In the genomic region with DNA sequence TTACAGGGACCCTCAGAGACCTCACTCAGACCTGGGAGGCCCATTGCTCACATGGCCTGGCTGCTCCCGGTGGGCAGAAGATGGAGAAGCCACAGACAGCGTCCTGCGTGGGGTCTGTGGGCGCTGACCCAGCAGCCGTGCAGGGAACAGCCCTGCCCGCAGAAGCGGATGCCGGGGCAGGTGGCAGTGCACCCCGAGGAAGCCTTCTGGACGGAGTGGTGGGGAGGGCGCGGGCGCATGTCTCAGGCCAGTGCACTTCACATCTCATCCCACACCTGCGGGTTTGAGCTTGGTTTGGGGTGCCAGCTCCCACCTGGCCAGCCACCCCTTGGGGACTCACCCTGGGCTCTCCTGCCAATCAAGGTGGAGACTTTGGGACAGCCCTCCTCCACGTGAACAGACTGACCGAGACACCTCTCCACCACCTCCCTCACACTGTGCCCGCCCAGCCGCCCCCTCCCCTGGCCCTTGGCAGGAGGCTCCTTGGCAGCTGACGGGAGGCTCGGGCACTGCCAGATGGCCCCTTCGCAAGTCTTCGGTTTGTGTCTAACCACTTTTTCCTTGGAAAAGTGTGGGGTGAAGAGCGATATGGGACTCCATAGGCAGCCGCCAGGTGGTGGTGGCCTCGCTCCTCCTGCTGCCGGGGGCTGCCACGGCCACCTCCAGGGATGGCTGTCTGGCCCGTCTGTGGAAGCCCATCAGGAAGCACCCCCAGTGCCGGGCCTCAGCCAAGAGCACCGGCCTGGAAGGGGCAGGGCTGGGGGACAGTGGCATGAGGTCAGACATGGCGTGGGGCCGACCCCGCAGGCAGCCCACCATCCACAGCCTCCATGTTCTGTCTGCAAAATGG, we compare ENCODE assay signal across 35 cellular contexts. TPM values are rescaled to one million over a fixed set of nuclear protein-coding genes. Genes with fewer than 3 reads are reported as not detected.
"Had no signal": no experiment of that assay in that cellular context is flagged by ENCODE, and none has a peak within 500 bp of the region (broad histone marks: within the 10 kb centered on the region; RNA-seq: fewer than 3 reads in every experiment).

No MANE protein-coding gene starts in this region.

- DNase-seq: activated CD4-positive, alpha-beta memory T cell treated with anti-CD3 and anti-CD28 coated beads for 36 hours; activated CD4-positive, alpha-beta T cell treated with anti-CD3 and anti-CD28 coated beads, Interleukin-2, amount 10 ng/mL, durations not matched to agents 24 days and 14 days; activated CD4-positive, CD25-positive, alpha-beta regulatory T cell treated with anti-CD3 and anti-CD28 coated beads, Interleukin-2, amount 50 U/mL, for 72 hours; activated CD8-positive, alpha-beta memory T cell treated with anti-CD3 and anti-CD28 coated beads, Interleukin-2, amount 50 U/mL, for 4 hours; activated gamma-delta T cell treated with Interleukin-2 at 50 U/mL for 16 hours; activated naive CD4-positive, alpha-beta T cell treated with anti-CD3 and anti-CD28 coated beads, Interleukin-2, amount 50 U/mL, for 16 hours; activated T-cell treated with anti-CD3 and anti-CD28 coated beads, Interleukin-2, amount 50 U/mL, for 1 hour; amniotic stem cell; brain microvascular endothelial cell; dermis blood vessel endothelial cell; effector CD4-positive, alpha-beta T cell; foreskin keratinocyte; kidney glomerular epithelial cell; left ventricle myocardium inferior; mucosa of descending colon; retina; stimulated activated CD4-positive, alpha-beta T cell treated with anti-CD3 and anti-CD28 coated beads, Interleukin-12 subunit alpha, Interleukin-12 subunit beta, amount 100 ng/mL, for 4 hours; stimulated activated CD4-positive, alpha-beta T cell treated with anti-CD3 and anti-CD28 coated beads, Interleukin-4, amount 100 ng/mL, for 1 hour; T-helper 2 cell; uterus had no signal

- ATAC-seq: mucosa of descending colon; natural killer cell treated with Interleukin-12 subunit alpha and Interleukin-12 subunit beta and Interleukin-15 and Interleukin-18, amount 100 ng/mL, for 72 hours; sciatic nerve had no signal

- FAIRE-seq: astrocyte, colon had no signal

- H3K4me3 Mint-ChIP-seq: activated CD4-positive, alpha-beta memory T cell treated with anti-CD3 and anti-CD28 coated beads for 36 hours; activated CD4-positive, alpha-beta T cell treated with anti-CD3 and anti-CD28 coated beads, Interleukin-2, amount 10 ng/mL, durations not matched to agents 24 days and 14 days; natural killer cell treated with Interleukin-12 subunit alpha and Interleukin-12 subunit beta and Interleukin-15 and Interleukin-18, amount 100 ng/mL, for 72 hours; stimulated activated naive CD8-positive, alpha-beta T cell treated with anti-CD3 and anti-CD28 coated beads, Interleukin-15, Interleukin-2, amounts not matched to agents 100 ng/mL and 50 ng/mL, for 24 hours; type B pancreatic cell had no signal

- H3K4me1 Mint-ChIP-seq: activated CD4-positive, alpha-beta T cell treated with anti-CD3 and anti-CD28 coated beads, Interleukin-2, amount 10 ng/mL, durations not matched to agents 24 days and 14 days had no signal

- H3K4me1 ChIP-seq: foreskin keratinocyte, left ventricle myocardium inferior, uterus had no signal

- H3K27ac ChIP-seq: brain microvascular endothelial cell, esophagus muscularis mucosa, foreskin keratinocyte, left ventricle myocardium inferior, skin epidermis, thoracic aorta, uterus had no signal

- H3K36me3 ChIP-seq: brain microvascular endothelial cell, uterus had no signal

- H3K27ac Mint-ChIP-seq: activated CD4-positive, alpha-beta memory T cell treated with anti-CD3 and anti-CD28 coated beads for 36 hours; activated CD4-positive, alpha-beta T cell treated with anti-CD3 and anti-CD28 coated beads, Interleukin-2, amount 10 ng/mL, durations not matched to agents 24 days and 14 days; natural killer cell treated with Interleukin-12 subunit alpha and Interleukin-12 subunit beta and Interleukin-15 and Interleukin-18, amount 100 ng/mL, for 72 hours; stimulated activated naive CD8-positive, alpha-beta T cell treated with anti-CD3 and anti-CD28 coated beads, Interleukin-15, Interleukin-2, amounts not matched to agents 100 ng/mL and 50 ng/mL, for 24 hours had no signal

- H3K9me3 ChIP-seq: esophagus muscularis mucosa, left ventricle myocardium inferior, mucosa of descending colon, thoracic aorta, uterus had no signal

- H3K4me3 ChIP-seq: esophagus muscularis mucosa, left ventricle myocardium inferior, mucosa of descending colon, skin epidermis, thoracic aorta, uterus had no signal

- H3K9me3 Mint-ChIP-seq: activated CD4-positive, alpha-beta memory T cell treated with anti-CD3 and anti-CD28 coated beads for 36 hours; activated CD4-positive, alpha-beta T cell treated with anti-CD3 and anti-CD28 coated beads, Interleukin-2, amount 10 ng/mL, durations not matched to agents 24 days and 14 days; natural killer cell treated with Interleukin-12 subunit alpha and Interleukin-12 subunit beta and Interleukin-15 and Interleukin-18, amount 100 ng/mL, for 72 hours; stimulated activated naive CD8-positive, alpha-beta T cell treated with anti-CD3 and anti-CD28 coated beads, Interleukin-15, Interleukin-2, amounts not matched to agents 100 ng/mL and 50 ng/mL, for 24 hours; type B pancreatic cell had no signal

- H3K27me3 Mint-ChIP-seq: activated CD4-positive, alpha-beta memory T cell treated with anti-CD3 and anti-CD28 coated beads for 36 hours; activated CD4-positive, alpha-beta T cell treated with anti-CD3 and anti-CD28 coated beads, Interleukin-2, amount 10 ng/mL, durations not matched to agents 24 days and 14 days; natural killer cell treated with Interleukin-12 subunit alpha and Interleukin-12 subunit beta and Interleukin-15 and Interleukin-18, amount 100 ng/mL, for 72 hours; stimulated activated naive CD8-positive, alpha-beta T cell treated with anti-CD3 and anti-CD28 coated beads, Interleukin-15, Interleukin-2, amounts not matched to agents 100 ng/mL and 50 ng/mL, for 24 hours had no signal

- H3K27me3 ChIP-seq: brain microvascular endothelial cell, esophagus muscularis mucosa, uterus had no signal

- H3K36me3 Mint-ChIP-seq: activated CD4-positive, alpha-beta memory T cell treated with anti-CD3 and anti-CD28 coated beads for 36 hours; natural killer cell treated with Interleukin-12 subunit alpha and Interleukin-12 subunit beta and Interleukin-15 and Interleukin-18, amount 100 ng/mL, for 72 hours; type B pancreatic cell had no signal

RNA-seq across cellular contexts. Expression of a gene that starts 58.9 kb away (rescaled TPM):
- total RNA-seq: activated CD4-positive, alpha-beta memory T cell treated with anti-CD3 and anti-CD28 coated beads for 36 hours; activated CD4-positive, alpha-beta T cell treated with anti-CD3 and anti-CD28 coated beads, Interleukin-2, amount 10 ng/mL, durations not matched to agents 24 days and 14 days; activated CD8-positive, alpha-beta memory T cell treated with anti-CD3 and anti-CD28 coated beads for 36 hours; astrocyte; cardiac septum; esophagus muscularis mucosa; foreskin keratinocyte; glomerular endothelial cell; left ventricle myocardium inferior; mesenteric fat pad; mucosa of descending colon; myocyte; natural killer cell treated with Interleukin-12 subunit alpha and Interleukin-12 subunit beta and Interleukin-15 and Interleukin-18, amount 100 ng/mL, for 72 hours; osteoblast; sciatic nerve; thoracic aorta had no signal
- polyA plus RNA-seq: foreskin keratinocyte had no signal
